Comparison of ENCODE assay signal across 10 cellular contexts in the genomic region with DNA sequence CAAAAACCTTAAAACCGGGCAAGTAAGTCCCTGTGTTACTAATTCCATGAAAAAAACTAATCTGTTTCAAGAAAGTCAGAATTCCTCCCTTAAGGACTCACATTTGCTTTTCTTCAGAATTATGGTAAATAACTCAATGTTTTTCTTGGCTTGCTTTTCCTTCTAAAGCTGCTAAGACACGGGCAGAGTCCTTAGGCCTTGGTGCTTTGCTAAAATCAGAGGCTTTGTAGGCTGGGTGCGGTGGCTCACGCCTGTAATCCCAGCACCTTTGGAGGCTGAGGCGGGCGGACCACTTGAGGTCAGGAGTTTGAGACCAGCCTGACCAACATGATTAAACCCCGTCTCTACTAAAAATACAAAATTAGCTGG. TPM values are rescaled to one million over a fixed set of nuclear protein-coding genes. Genes with fewer than 3 reads are reported as not detected.
A peak's percentile ranks its signal among the peaks of the same experiment; 100 is the strongest.
DNase-seq lines count a peak whose midpoint lies in the region; ATAC-seq and TF ChIP-seq lines count a peak whose summit lies in the region.
"Had no signal": no experiment of that assay in that cellular context is flagged by ENCODE, and none has a peak within 500 bp of the region (broad histone marks: within the 10 kb centered on the region; RNA-seq: fewer than 3 reads in every experiment).

No MANE protein-coding gene starts in this region.

- ATAC-seq in right cardiac atrium = peak; percentile 20 to 24
- ATAC-seq in sciatic nerve = peak; percentile 55
- ATAC-seq: stimulated activated effector memory CD8-positive, alpha-beta T cell treated with anti-CD3 and anti-CD28 coated beads, Interleukin-12 subunit alpha, Interleukin-12 subunit beta, amount 100 ng/mL, for 72 hours had no signal

- peak overlapping the region; percentile 82 to 98 (median 95) for H3K4me2 ChIP-seq in BLaER1 treated with 17β-estradiol and CSF1 and Interleukin-3, amounts not matched to agents 10 nM and 100 nM

- H3K9me3 ChIP-seq in BLaER1 treated with 17β-estradiol and CSF1 and Interleukin-3, amounts not matched to agents 10 nM and 100 nM (replicated peaks in 1 of 11) = no peaks in the 10 kb centered on the region; a peak in 1 of 22 replicates
- H3K9me3 ChIP-seq in breast epithelium (no peaks in the 10 kb centered on the region), right cardiac atrium (ENCODE audit: control insufficient read depth, low read length) (no peaks in the 10 kb centered on the region)

- WGBS in right cardiac atrium = 59% methylated on average over 7 of the region's 7 CpGs

- peak overlapping the region; percentile 24 to 91 (median 80); a peak in 20 of 22 replicates for H3K27ac ChIP-seq in BLaER1 treated with 17β-estradiol and CSF1 and Interleukin-3, amounts not matched to agents 10 nM and 100 nM
- H3K27ac ChIP-seq in breast epithelium = peak overlapping the region; percentile 10 to 76
- H3K27ac ChIP-seq in right cardiac atrium (ENCODE audit: low read length) = peak overlapping the region; percentile 85

- DNase-seq in breast epithelium (ENCODE audit: low spot score in 2 of 2) (peak in 1 of 2 donors; percentile 2), right cardiac atrium (peak in 1 of 3 donors; percentile 64), sciatic nerve (ENCODE audit: low spot score) (no peak), GDM1 (lab: John Stamatoyannopoulos, UW) (no peak), NCI-H1092 treated with DMSO at 0.1 percent for 48 hours (lab: John Stamatoyannopoulos, UW) (no peak), NCI-H2196 treated with DMSO at 0.1 percent for 48 hours (lab: John Stamatoyannopoulos, UW; ENCODE audit: unreplicated experiment) (no peak), GM19238 (ENCODE audit: insufficient read length, low spot score) (no peak)
- DNase-seq: NCI-H69 had no signal

- intact Hi-C loops in breast epithelium (cut with DNase I; ENCODE audit: low total_unique reads) = no loop called here
- intact Hi-C loops in right cardiac atrium (cut with DNase I) = no loop called here
- intact Hi-C loops in sciatic nerve (cut with DNase I) = no loop called here

- peaks cover 0 to 30% (median 0%) of the 10 kb centered on the region in 11 experiments; a peak in 4 of 22 replicates for H3K36me3 ChIP-seq in BLaER1 treated with 17β-estradiol and CSF1 and Interleukin-3, amounts not matched to agents 10 nM and 100 nM
- H3K36me3 ChIP-seq in breast epithelium = no peaks in the 10 kb centered on the region

- H4K20me1 ChIP-seq in BLaER1 treated with 17β-estradiol and CSF1 and Interleukin-3, amounts not matched to agents 10 nM and 100 nM = peaks cover 0 to 46% (median 6%) of the 10 kb centered on the region in 11 experiments; a peak in 14 of 22 replicates

- peak overlapping the region; percentile 27 to 83 (median 70); a peak in 21 of 22 replicates for H3K9ac ChIP-seq in BLaER1 treated with 17β-estradiol and CSF1 and Interleukin-3, amounts not matched to agents 10 nM and 100 nM

- peaks cover 77 to 99% (median 88%) of the 10 kb centered on the region in 10 experiments for H3K4me1 ChIP-seq in BLaER1 treated with 17β-estradiol and CSF1 and Interleukin-3, amounts not matched to agents 10 nM and 100 nM
- H3K4me1 ChIP-seq in breast epithelium (peaks cover 5 to 13% of the 10 kb centered on the region in 2 donors), right cardiac atrium (ENCODE audit: control insufficient read depth, insufficient read depth, low read length) (peaks cover 25% of the 10 kb centered on the region)

- H3K27me3 ChIP-seq in BLaER1 treated with 17β-estradiol and CSF1 and Interleukin-3, amounts not matched to agents 10 nM and 100 nM = no peaks in the 10 kb centered on the region
- no peaks in the 10 kb centered on the region for H3K27me3 ChIP-seq in breast epithelium
- H3K27me3 ChIP-seq in right cardiac atrium (ENCODE audit: control insufficient read depth, insufficient read depth) = no peaks in the 10 kb centered on the region

- no peak for TF ChIP-seq POLR2A in breast epithelium (IDR thresholded peaks at IDR 0.05)

- peak overlapping the region; percentile 12 to 61 (median 48); a peak in 17 of 20 replicates for H3K4me3 ChIP-seq in BLaER1 treated with 17β-estradiol and CSF1 and Interleukin-3, amounts not matched to agents 10 nM and 100 nM
- peak overlapping the region in 2 of 3 donors; percentile 21 to 48 for H3K4me3 ChIP-seq in breast epithelium
- H3K4me3 ChIP-seq in right cardiac atrium (ENCODE audit: low read length) = no peak overlapping the region

- no peak for TF ChIP-seq CTCF in breast epithelium (IDR thresholded peaks at IDR 0.05)

RNA-seq across cellular contexts. Expression of gene GNA12, which starts 32.0 kb away (rescaled TPM):
- 10 to 100 TPM; 11.3 to 31.4 (median 24.9) TPM for total RNA-seq in breast epithelium
- total RNA-seq in right cardiac atrium = 10 to 100 TPM; 60.8 to 68.1 (median 64.4) TPM
- polyA plus RNA-seq in right cardiac atrium = 32.8 TPM
- 46.7 TPM for total RNA-seq in sciatic nerve
